In genomic region chr5:40511801-40512200, GRCh38 we compare ENCODE assay signal across 35 cellular contexts.
"Had no signal": no experiment of that assay in that cellular context is flagged by ENCODE, and none has a peak within 500 bp of the region (broad histone marks: within the 10 kb centered on the region; RNA-seq: fewer than 3 reads in every experiment).

No MANE protein-coding gene starts in this region.

- H3K27me3 ChIP-seq: MG63 had no signal

- H3K36me3 ChIP-seq: MG63 had no signal

- H3K9me3 ChIP-seq: MG63 had no signal

- DNase-seq: Karpas-422, Kasumi-1, MG63, MM.1S, MV-4-11, NCI-H1048, NCI-H1092, NCI-H1092 treated with DMSO at 0.1 percent for 48 hours, NCI-H1105, NCI-H1105 treated with DMSO at 0.1 percent for 48 hours, NCI-H1417, NCI-H1417 treated with DMSO at 0.1 percent for 48 hours, NCI-H1436, NCI-H1436 treated with DMSO at 0.1 percent for 48 hours, NCI-H146, NCI-H1694, NCI-H1694 treated with DMSO at 0.1 percent for 48 hours, NCI-H187, NCI-H187 treated with DMSO at 0.1 percent for 48 hours, NCI-H1930, NCI-H2029, NCI-H2029 treated with DMSO at 0.1 percent for 48 hours, NCI-H2081, NCI-H2081 treated with DMSO at 0.1 percent for 48 hours, NCI-H2107, NCI-H2171, NCI-H2171 treated with DMSO at 0.1 percent for 48 hours, NCI-H2227 treated with DMSO at 0.1 percent for 48 hours, NCI-H226, NCI-H345, NCI-H446, NCI-H446 treated with DMSO at 0.1 percent for 48 hours, NCI-H510A, NCI-H510A treated with DMSO at 0.1 percent for 48 hours, NCI-H524 had no signal

- H3K4me3 ChIP-seq: MG63 had no signal
